7 cellular contexts compared by ENCODE assay signal in the genomic region with DNA sequence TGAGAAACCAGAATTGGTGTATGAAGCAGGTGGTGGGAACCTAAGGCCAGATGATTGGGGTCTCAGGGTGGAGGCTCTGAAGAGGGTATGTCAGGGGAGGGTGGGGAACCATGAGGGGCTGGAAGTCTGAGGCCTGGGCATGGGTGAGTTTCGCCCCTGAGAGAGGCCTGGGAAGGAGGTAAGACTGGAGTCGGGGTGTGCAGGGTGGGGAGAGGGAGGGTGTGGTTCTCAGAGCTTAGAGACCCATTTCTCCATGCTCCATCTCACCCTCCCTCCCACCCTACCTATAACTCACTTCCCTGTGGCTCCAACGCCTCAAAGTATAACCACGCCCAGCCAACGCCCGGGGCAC. TPM values are rescaled to one million over a fixed set of nuclear protein-coding genes. Genes with fewer than 3 reads are reported as not detected.
DNase-seq lines count a peak whose midpoint lies in the region; ATAC-seq, FAIRE-seq and TF ChIP-seq lines count a peak whose summit lies in the region.
"Had no signal": no experiment of that assay in that cellular context is flagged by ENCODE, and none has a peak within 500 bp of the region (broad histone marks: within the 10 kb centered on the region; RNA-seq: fewer than 3 reads in every experiment).

No MANE protein-coding gene starts in this region.

- no peak overlapping the region for H4K8ac ChIP-seq in H1 (ENCODE audit: extremely low read depth, insufficient read depth, low read length)

- H3K9ac ChIP-seq in H1 (replicated peaks in 1 of 4; ENCODE audit: extremely low read depth in 1 of 4, low read depth in 3 of 4, low read length in 3 of 4): no peak overlapping the region

- peaks cover 8% of the 10 kb centered on the region; the same call in 1 of the 2 replicates for H3K23me2 ChIP-seq in H1 (ENCODE audit: low read depth, low read length)

- H3K27me3 ChIP-seq in cardiac muscle cell: peaks cover 5% of the 10 kb centered on the region
- peaks cover 0 to 11% (median 5%) of the 10 kb centered on the region in 4 experiments; a peak in 4 of 7 replicates for H3K27me3 ChIP-seq in H1 (replicated peaks in 1 of 4; ENCODE audit: control insufficient read depth in 3 of 4, extremely low read depth in 1 of 4, insufficient read depth in 3 of 4, low read length in 3 of 4)
- H3K27me3 ChIP-seq: BE2C had no signal

- no peak overlapping the region; the same call in 1 of the 2 replicates for H2BK5ac ChIP-seq in H1 (ENCODE audit: low read depth, low read length)

- no peak overlapping the region for H2AFZ ChIP-seq in H1 (ENCODE audit: low read length)

- H3K36me3 ChIP-seq in cardiac muscle cell: no peaks in the 10 kb centered on the region
- no peaks in the 10 kb centered on the region for H3K36me3 ChIP-seq in H1 (ENCODE audit: control insufficient read depth in 2 of 4, insufficient read depth in 4 of 4, low read length in 3 of 4)
- H3K36me3 ChIP-seq: BE2C had no signal

- CTCF ChIA-PET in H1 (lab: Charles Lee; ENCODE audit: partially characterized antibody): interaction anchor here (0.6 to 1.3 kb wide), 7 partner anchors 10 to 116 kb away, joined by 3 to 6 read pairs (median 3); no protein-coding TSS in a partner anchor

- peak overlapping the region; percentile 52 to 57 for H3K4me2 ChIP-seq in H1 (ENCODE audit: insufficient read depth in 1 of 2, low read depth in 2 of 2, low read length in 2 of 2)

- peaks cover 4% of the 10 kb centered on the region for H3K36me3 Mint-ChIP-seq in type B pancreatic cell

- POLR2A ChIA-PET in H1 (lab: Charles Lee; ENCODE audit: partially characterized antibody): interaction anchor here (1.0 to 2.3 kb wide), 4 partner anchors 12 to 41 kb away, joined by 3 to 9 read pairs (median 3); no protein-coding TSS in a partner anchor

- no peak for TF ChIP-seq EP300 in H1 (IDR thresholded peaks at IDR 0.05; ENCODE audit: borderline replicate concordance in 1 of 2, low read depth in 2 of 2, low read length in 2 of 2)

- no peak overlapping the region for H3K56ac ChIP-seq in H1 (replicated peaks; ENCODE audit: insufficient read length, low read depth, low read length)

- no peak overlapping the region for H2AK5ac ChIP-seq in H1 (ENCODE audit: low read depth, low read length)

- no peak for FAIRE-seq in H1 (lab: Jason Lieb, UNC)

- H3K9me3 ChIP-seq in cardiac muscle cell (ENCODE audit: low read depth) (no peaks in the 10 kb centered on the region), H1 (ENCODE audit: insufficient read depth in 2 of 2, low read depth in 1 of 2, low read length in 1 of 2) (no peaks in the 10 kb centered on the region)
- H3K9me3 ChIP-seq: BE2C had no signal

- no peak overlapping the region for H2BK120ac ChIP-seq in H1 (replicated peaks; ENCODE audit: low read depth, low read length)

- H3K14ac ChIP-seq in H1 (ENCODE audit: insufficient read length): no peak overlapping the region

- peaks cover 7% of the 10 kb centered on the region for H3K79me1 ChIP-seq in H1 (ENCODE audit: low read depth, low read length)

- H3K4me1 Mint-ChIP-seq in type B pancreatic cell (ENCODE audit: unreplicated experiment): peaks cover 22% of the 10 kb centered on the region

- H2BK12ac ChIP-seq in H1 (ENCODE audit: low read depth, low read length): no peak overlapping the region

- no peak overlapping the region for H3K18ac ChIP-seq in H1 (ENCODE audit: extremely low read depth, low read length)

- H3K4me1 ChIP-seq in cardiac muscle cell (ENCODE audit: low read depth): no peaks in the 10 kb centered on the region
- H3K4me1 ChIP-seq in H1 (replicated peaks in 1 of 4; ENCODE audit: control insufficient read depth in 3 of 4, insufficient read depth in 4 of 4, low read length in 3 of 4): peaks cover 4 to 9% (median 4%) of the 10 kb centered on the region in 4 experiments; a peak in 5 of 7 replicates
- H3K4me1 ChIP-seq: BE2C had no signal

- H3K27ac ChIP-seq in cardiac muscle cell (no peak overlapping the region), H1 (ENCODE audit: low read depth, low read length) (no peak overlapping the region)

- 11% methylated on average over 3 of the region's 6 CpGs; no CpG with 5 or more reads in 1 of the 2 experiments for WGBS in H1 (ENCODE audit: extremely low coverage in 1 of 2, insufficient coverage in 1 of 2, insufficient read length in 1 of 2, insufficient replicate concordance in 2 of 2, low coverage in 1 of 2, low lambda C conversion rate in 2 of 2, missing lambda C conversion rate in 1 of 2), 2 experiments

- H3K27ac Mint-ChIP-seq in type B pancreatic cell: peak overlapping the region; percentile 87

- TF ChIP-seq RAD21 in H1 (IDR thresholded peaks at IDR 0.05 in 1 of 2, conservative IDR thresholded peaks at IDR 0.05 in 1 of 2; ENCODE audit: low read depth in 2 of 2, low read length in 2 of 2): no peak

- no peak overlapping the region for H2BK15ac ChIP-seq in H1 (ENCODE audit: low read length)

- H3K23ac ChIP-seq in H1 (ENCODE audit: insufficient read length): no peak overlapping the region

- peak overlapping the region; percentile 19 for H4K5ac ChIP-seq in H1 (ENCODE audit: insufficient read length, low read depth, low read length)

- no peaks in the 10 kb centered on the region for H3K9me3 Mint-ChIP-seq in type B pancreatic cell

- peak overlapping the region; percentile 53 for H3K4me3 ChIP-seq in cardiac muscle cell
- H3K4me3 ChIP-seq in H1 (ENCODE audit: extremely low read depth in 1 of 4, insufficient read depth in 2 of 4, low read depth in 3 of 4, low read length in 4 of 4): peak overlapping the region in 2 of 4 experiments; percentile 7 to 40; a peak in 2 of 8 replicates

- no peak for TF ChIP-seq POLR2A in H1 (IDR thresholded peaks at IDR 0.05; ENCODE audit: control extremely low read depth in 1 of 2, low read depth in 2 of 2, low read length in 2 of 2)

- intact Hi-C loops in left cardiac atrium (cut with DNase I): no loop called here

- TF ChIP-seq CTCF in cardiac muscle cell (IDR thresholded peaks at IDR 0.05; ENCODE audit: low read depth, low read length) (no peak), H1 (IDR thresholded peaks at IDR 0.05; ENCODE audit: control extremely low read depth in 1 of 3, insufficient read depth in 1 of 3, low read depth in 1 of 3, low read length in 3 of 3) (no peak), type B pancreatic cell (conservative IDR thresholded peaks at IDR 0.05) (no peak)

- H4K20me1 ChIP-seq in H1 (replicated peaks in 1 of 2; ENCODE audit: control insufficient read depth in 1 of 2, insufficient read depth in 2 of 2, low read length in 2 of 2): peaks cover 0 to 6% of the 10 kb centered on the region in 2 experiments

- H3K79me2 ChIP-seq in H1 (ENCODE audit: control insufficient read depth in 1 of 2, insufficient read depth in 2 of 2, low read length in 2 of 2): peaks cover 4% of the 10 kb centered on the region in 2 experiments

- no peak for ATAC-seq in left cardiac atrium
- ATAC-seq in HG03432 (IDR thresholded peaks at IDR 0.05; ENCODE audit: unreplicated experiment): no peak

- peak overlapping the region; percentile 69 for H3K4ac ChIP-seq in H1 (replicated peaks; ENCODE audit: insufficient read length, low read depth, low read length)

- H2BK20ac ChIP-seq in H1 (ENCODE audit: low read length): 0 out of 2 replicates have a peak overlapping the region, but pooled peaks have one; percentile 18

- peak overlapping the region; percentile 89 for H3K4me3 Mint-ChIP-seq in type B pancreatic cell

- no peaks in the 10 kb centered on the region for H3K27me3 Mint-ChIP-seq in type B pancreatic cell

- DNase-seq in cardiac muscle cell (ENCODE audit: low read depth in 1 of 2, low spot score in 1 of 2): no peak
- no peak for DNase-seq in left cardiac atrium
- DNase-seq in H1 (ENCODE audit: low read depth in 1 of 2, low spot score in 2 of 2): no peak
- no peak for DNase-seq in type B pancreatic cell (ENCODE audit: extremely low spot score, unreplicated experiment)
- DNase-seq in COLO829 (ENCODE audit: low spot score): no peak

- peak overlapping the region; percentile 73 for H4K91ac ChIP-seq in H1 (replicated peaks; ENCODE audit: insufficient read length, low read length)

RNA-seq across cellular contexts. Expression of a gene that starts 1.0 kb away (rescaled TPM):
- total RNA-seq in cardiac muscle cell (8.6 and 9.5 TPM in 2 replicates), left cardiac atrium (10 to 100 TPM in 1 of 2 donors, 1 to 10 TPM in 1; 7.8 to 10.2 TPM), type B pancreatic cell (ENCODE audit: low replicate concordance) (11.0 and 11.1 TPM in 2 replicates)
- polyA plus RNA-seq in cardiac muscle cell (8.0 and 8.2 TPM in 2 replicates), H1 (2011; rRNA removed) (2.2 and 6.7 TPM in 2 replicates)
- total RNA-seq in H1 (2021; fragmentation: NEBNext Ultra II Directional; extraction: Animal tissue kit (Norgen Biotek cat#: 25700)): 8.8 and 9.0 TPM in 2 replicates
- 5.5 TPM for polyA plus RNA-seq in H1 (2011; cell fraction: cytosol; rRNA removed)
- polyA plus RNA-seq in H1 (2011; cell fraction: nucleus; rRNA removed): 6.8 TPM
- polyA plus RNA-seq in H1 (2012, experiment 1 of 2): 4.9 to 9.1 TPM (median 6.0 TPM) in 4 replicates
- polyA plus RNA-seq in H1 (2012, experiment 2 of 2): 5.2 TPM
- polyA plus RNA-seq in H1 (2013, experiment 1 of 2): 4.2 TPM
- polyA plus RNA-seq in H1 (2013, experiment 2 of 2): 4.0 TPM
- polyA minus RNA-seq in H1 (2011; rRNA and poly(A)+ RNA removed): 6.3 and 8.8 TPM in 2 replicates
- polyA minus RNA-seq in H1 (2011; cell fraction: cytosol; rRNA and poly(A)+ RNA removed): 11.4 TPM
- polyA minus RNA-seq in H1 (2011; cell fraction: nucleus; rRNA and poly(A)+ RNA removed): 3.9 TPM

RNA-seq across cellular contexts. Expression of a gene that starts 23.1 kb away (rescaled TPM):
- total RNA-seq in cardiac muscle cell: 0.74 and 1.6 TPM in 2 replicates
- 2.0 and 2.4 TPM in 2 replicates for polyA plus RNA-seq in cardiac muscle cell
- 1 to 10 TPM; 1.9 to 3.3 TPM for total RNA-seq in left cardiac atrium
- total RNA-seq in H1 (2021; fragmentation: NEBNext Ultra II Directional; extraction: Animal tissue kit (Norgen Biotek cat#: 25700)): 8.6 and 12.2 TPM in 2 replicates
- polyA plus RNA-seq in H1 (2011; rRNA removed): 4.0 and 10.4 TPM in 2 replicates
- polyA plus RNA-seq in H1 (2011; cell fraction: cytosol; rRNA removed): 6.1 TPM
- polyA plus RNA-seq in H1 (2011; cell fraction: nucleus; rRNA removed): 34.5 TPM
- polyA plus RNA-seq in H1 (2012, experiment 1 of 2): 5.8 to 11.5 TPM (median 11.1 TPM) in 4 replicates
- polyA plus RNA-seq in H1 (2012, experiment 2 of 2): 10.7 TPM
- 37.3 TPM for polyA plus RNA-seq in H1 (2013, experiment 1 of 2)
- polyA plus RNA-seq in H1 (2013, experiment 2 of 2): 37.3 TPM
- 0.56 and 0.82 TPM in 2 replicates for polyA minus RNA-seq in H1 (2011; rRNA and poly(A)+ RNA removed)
- 9.2 TPM for polyA minus RNA-seq in H1 (2011; cell fraction: cytosol; rRNA and poly(A)+ RNA removed)
- polyA minus RNA-seq in H1 (2011; cell fraction: nucleus; rRNA and poly(A)+ RNA removed): 5.0 TPM
- total RNA-seq in type B pancreatic cell (ENCODE audit: low replicate concordance): 4.6 and 9.4 TPM in 2 replicates

RNA-seq across cellular contexts. Expression of a gene that starts 29.2 kb away (rescaled TPM):
- total RNA-seq in cardiac muscle cell: 0.14 and 0.69 TPM in 2 replicates
- 0.89 and 1.2 TPM in 2 replicates for polyA plus RNA-seq in cardiac muscle cell
- 10 to 100 TPM; 26.8 to 66.7 TPM for total RNA-seq in left cardiac atrium
- total RNA-seq in H1 (2021; fragmentation: NEBNext Ultra II Directional; extraction: Animal tissue kit (Norgen Biotek cat#: 25700)): 9.5 and 10.3 TPM in 2 replicates
- polyA plus RNA-seq in H1 (2011; rRNA removed): 7.2 and 19.2 TPM in 2 replicates
- 10.3 TPM for polyA plus RNA-seq in H1 (2011; cell fraction: cytosol; rRNA removed)
- 15.8 TPM for polyA plus RNA-seq in H1 (2011; cell fraction: nucleus; rRNA removed)
- polyA plus RNA-seq in H1 (2012, experiment 1 of 2): 5.8 to 11.1 TPM (median 9.9 TPM) in 4 replicates
- polyA plus RNA-seq in H1 (2012, experiment 2 of 2): 10.1 TPM
- 46.8 TPM for polyA plus RNA-seq in H1 (2013, experiment 1 of 2)
- 48.9 TPM for polyA plus RNA-seq in H1 (2013, experiment 2 of 2)
- 0.68 and 2.1 TPM in 2 replicates for polyA minus RNA-seq in H1 (2011; rRNA and poly(A)+ RNA removed)
- polyA minus RNA-seq in H1 (2011; cell fraction: cytosol; rRNA and poly(A)+ RNA removed): 7.1 TPM
- 2.5 TPM for polyA minus RNA-seq in H1 (2011; cell fraction: nucleus; rRNA and poly(A)+ RNA removed)
- 2.8 and 7.8 TPM in 2 replicates for total RNA-seq in type B pancreatic cell (ENCODE audit: low replicate concordance)

RNA-seq across cellular contexts. Expression of a gene that starts 47.2 kb away (rescaled TPM):
- total RNA-seq in cardiac muscle cell (130 and 133 TPM in 2 replicates), left cardiac atrium (10 to 100 TPM; 65.3 to 76.0 TPM), type B pancreatic cell (ENCODE audit: low replicate concordance) (54.0 and 63.5 TPM in 2 replicates)
- polyA plus RNA-seq in cardiac muscle cell (141 and 179 TPM in 2 replicates), H1 (2011; rRNA removed) (62.7 and 132 TPM in 2 replicates)
- total RNA-seq in H1 (2021; fragmentation: NEBNext Ultra II Directional; extraction: Animal tissue kit (Norgen Biotek cat#: 25700)): 56.8 and 63.1 TPM in 2 replicates
- polyA plus RNA-seq in H1 (2011; cell fraction: cytosol; rRNA removed): 95.5 TPM
- 203 TPM for polyA plus RNA-seq in H1 (2011; cell fraction: nucleus; rRNA removed)
- polyA plus RNA-seq in H1 (2012, experiment 1 of 2): 24.8 to 73.2 TPM (median 62.2 TPM) in 4 replicates
- 46.1 TPM for polyA plus RNA-seq in H1 (2012, experiment 2 of 2)
- polyA plus RNA-seq in H1 (2013, experiment 1 of 2): 101 TPM
- polyA plus RNA-seq in H1 (2013, experiment 2 of 2): 91.7 TPM
- polyA minus RNA-seq in H1 (2011; rRNA and poly(A)+ RNA removed): 2.7 and 3.3 TPM in 2 replicates
- 32.8 TPM for polyA minus RNA-seq in H1 (2011; cell fraction: cytosol; rRNA and poly(A)+ RNA removed)
- 20.1 TPM for polyA minus RNA-seq in H1 (2011; cell fraction: nucleus; rRNA and poly(A)+ RNA removed)

RNA-seq across cellular contexts. Expression of a gene that starts 47.7 kb away (rescaled TPM):
- 12.8 and 13.8 TPM in 2 replicates for total RNA-seq in cardiac muscle cell
- 4.0 and 5.8 TPM in 2 replicates for polyA plus RNA-seq in cardiac muscle cell
- total RNA-seq in left cardiac atrium: 10 to 100 TPM; 10.5 to 11.1 TPM
- 8.5 TPM in 2 replicates for total RNA-seq in H1 (2021; fragmentation: NEBNext Ultra II Directional; extraction: Animal tissue kit (Norgen Biotek cat#: 25700))
- polyA plus RNA-seq in H1 (2011; rRNA removed): 2.9 and 6.5 TPM in 2 replicates
- 2.7 TPM for polyA plus RNA-seq in H1 (2011; cell fraction: cytosol; rRNA removed)
- 18.3 TPM for polyA plus RNA-seq in H1 (2011; cell fraction: nucleus; rRNA removed)
- polyA plus RNA-seq in H1 (2012, experiment 1 of 2): 4.4 to 9.8 TPM (median 8.1 TPM) in 4 replicates
- 4.9 TPM for polyA plus RNA-seq in H1 (2012, experiment 2 of 2)
- polyA plus RNA-seq in H1 (2013, experiment 1 of 2): 8.8 TPM
- polyA plus RNA-seq in H1 (2013, experiment 2 of 2): 7.7 TPM
- 0.71 and 1.8 TPM in 2 replicates for polyA minus RNA-seq in H1 (2011; rRNA and poly(A)+ RNA removed)
- polyA minus RNA-seq in H1 (2011; cell fraction: cytosol; rRNA and poly(A)+ RNA removed): 4.7 TPM
- 6.3 TPM for polyA minus RNA-seq in H1 (2011; cell fraction: nucleus; rRNA and poly(A)+ RNA removed)
- 14.2 and 20.2 TPM in 2 replicates for total RNA-seq in type B pancreatic cell (ENCODE audit: low replicate concordance)
